In the genomic region with DNA sequence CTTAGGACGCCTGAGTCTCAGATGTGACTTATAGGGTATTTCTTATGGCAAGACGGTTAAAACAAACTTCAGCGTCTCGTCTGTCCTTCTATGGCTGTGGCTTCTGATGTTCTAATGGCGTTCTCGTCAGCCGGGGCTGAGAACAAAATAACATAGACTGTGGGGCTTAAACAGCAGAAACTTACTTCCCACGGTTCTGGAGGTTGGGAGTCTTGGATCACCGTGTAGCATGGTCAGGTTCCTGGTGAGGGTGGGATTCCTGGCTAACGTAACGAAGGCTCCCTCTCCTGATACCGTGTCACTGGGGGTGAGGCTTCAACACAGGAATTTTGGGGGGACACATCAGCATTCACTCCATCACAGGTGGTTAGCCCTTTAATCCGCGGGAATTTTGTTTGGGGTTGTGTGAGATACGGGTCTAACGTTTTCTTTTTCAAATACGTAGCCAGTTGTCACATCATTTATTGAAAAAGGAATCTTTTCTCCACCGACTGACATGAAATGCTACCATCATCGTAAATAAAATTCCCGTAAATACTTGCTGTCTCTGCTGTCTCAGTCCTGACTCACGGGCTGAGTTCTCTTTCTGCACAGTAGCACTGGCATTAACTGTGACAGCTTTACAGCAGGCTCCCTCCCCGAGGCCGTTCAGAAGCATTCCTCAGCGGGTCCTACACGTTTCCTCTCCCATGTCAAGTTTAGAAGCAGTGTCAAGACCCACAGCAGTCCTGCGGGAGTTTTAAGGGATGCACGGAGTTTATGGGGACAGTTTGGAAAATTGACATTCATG, we compare ENCODE assay signal across 10 cellular contexts. TPM values are rescaled to one million over a fixed set of nuclear protein-coding genes. Genes with fewer than 3 reads are reported as not detected.
A peak's percentile ranks its signal among the peaks of the same experiment; 100 is the strongest.
DNase-seq lines count a peak whose midpoint lies in the region; ATAC-seq and FAIRE-seq lines count a peak whose summit lies in the region.
"Had no signal": no experiment of that assay in that cellular context is flagged by ENCODE, and none has a peak within 500 bp of the region (broad histone marks: within the 10 kb centered on the region; RNA-seq: fewer than 3 reads in every experiment).

No MANE protein-coding gene starts in this region.

- H3K4me2 ChIP-seq in skeletal muscle satellite cell (ENCODE audit: low read length) = peak overlapping the region; percentile 32
- H3K4me2 ChIP-seq: PC-9 had no signal

- H3K4me3 ChIP-seq in adipocyte (ENCODE audit: low read length) (no peak overlapping the region), skeletal muscle satellite cell (ENCODE audit: low read length) (no peak overlapping the region)
- H3K4me3 ChIP-seq: PC-9 had no signal

- no peaks in the 10 kb centered on the region for H3K36me3 Mint-ChIP-seq in activated naive CD4-positive, alpha-beta T cell treated with anti-CD3 and anti-CD28 coated beads, Interleukin-2, amount 10 ng/mL, durations not matched to agents 7 days and 5 days

- H3K27me3 Mint-ChIP-seq in activated naive CD4-positive, alpha-beta T cell treated with anti-CD3 and anti-CD28 coated beads, Interleukin-2, amount 10 ng/mL, durations not matched to agents 7 days and 5 days = peaks cover 16% of the 10 kb centered on the region

- H3K9ac ChIP-seq in adipocyte (ENCODE audit: low read length) (no peak overlapping the region), skeletal muscle satellite cell (ENCODE audit: low read depth, low read length) (peak overlapping the region; percentile 87)

- DNase-seq in GM03348 (ENCODE audit: low spot score) (peak; percentile 74), adipocyte (ENCODE audit: low read depth) (peak; percentile 83), hepatic stellate cell (ENCODE audit: low spot score) (peak; percentile 83), urothelium cell line (ENCODE audit: low spot score) (no peak), NOMO-1 (lab: John Stamatoyannopoulos, UW; ENCODE audit: unreplicated experiment in 2 of 2) (no peak)
- no peak for DNase-seq in activated naive CD4-positive, alpha-beta T cell treated with anti-CD3 and anti-CD28 coated beads, Interleukin-2, amount 10 ng/mL, durations not matched to agents 7 days and 5 days
- DNase-seq: KG1, PC-9 had no signal

- no peak overlapping the region for H3K4me3 Mint-ChIP-seq in activated naive CD4-positive, alpha-beta T cell treated with anti-CD3 and anti-CD28 coated beads, Interleukin-2, amount 10 ng/mL, durations not matched to agents 7 days and 5 days

- peaks cover 36% of the 10 kb centered on the region for H3K4me1 ChIP-seq in adipocyte (ENCODE audit: control insufficient read depth, insufficient read depth, low read length)
- peaks cover 51% of the 10 kb centered on the region for H3K4me1 ChIP-seq in skeletal muscle satellite cell (ENCODE audit: control insufficient read depth, insufficient read depth, low read length)

- CTCF ChIA-PET in activated naive CD4-positive, alpha-beta T cell treated with anti-CD3 and anti-CD28 coated beads, Interleukin-2, amount 10 ng/mL, durations not matched to agents 7 days and 5 days (lab: Charles Lee) = no interaction called here

- H3K9me3 ChIP-seq in adipocyte (ENCODE audit: control insufficient read depth, low read length) (no peaks in the 10 kb centered on the region), skeletal muscle satellite cell (replicated peaks; ENCODE audit: low read length) (no peaks in the 10 kb centered on the region)

- no peak for ATAC-seq in GM18909 (IDR thresholded peaks at IDR 0.05; ENCODE audit: poor library complexity, unreplicated experiment)

- no peak overlapping the region for H3K27ac Mint-ChIP-seq in activated naive CD4-positive, alpha-beta T cell treated with anti-CD3 and anti-CD28 coated beads, Interleukin-2, amount 10 ng/mL, durations not matched to agents 7 days and 5 days

- peaks cover 18% of the 10 kb centered on the region for H3K4me1 Mint-ChIP-seq in activated naive CD4-positive, alpha-beta T cell treated with anti-CD3 and anti-CD28 coated beads, Interleukin-2, amount 10 ng/mL, durations not matched to agents 7 days and 5 days

- H3K27me3 ChIP-seq in adipocyte (replicated peaks; ENCODE audit: control insufficient read depth, insufficient read depth, low read length) (no peaks in the 10 kb centered on the region), skeletal muscle satellite cell (ENCODE audit: control insufficient read depth, insufficient read depth, low read length) (no peaks in the 10 kb centered on the region)

- no peak for FAIRE-seq in urothelium cell line (lab: Jason Lieb, UNC)

- H3K36me3 ChIP-seq in adipocyte (ENCODE audit: control insufficient read depth, insufficient read depth, low read length, severe bottlenecking) (no peaks in the 10 kb centered on the region), skeletal muscle satellite cell (ENCODE audit: insufficient read depth, low read length) (no peaks in the 10 kb centered on the region)

- no peaks in the 10 kb centered on the region for H3K9me3 Mint-ChIP-seq in activated naive CD4-positive, alpha-beta T cell treated with anti-CD3 and anti-CD28 coated beads, Interleukin-2, amount 10 ng/mL, durations not matched to agents 7 days and 5 days

RNA-seq across cellular contexts. Expression of gene POFUT2, which starts 8.1 kb away (rescaled TPM):
- total RNA-seq in skeletal muscle satellite cell (2012; rRNA removed) = 16.4 and 18.0 TPM in 2 replicates

Comparison
In these comparisons a context has a peak if more than half of its experiments do, and no peak if none do; other contexts are left out.
1. DNase-seq: peak in GM03348 (single experiment), adipocyte (single experiment) and hepatic stellate cell (single experiment); none in urothelium cell line (single experiment), NOMO-1 (0 of 2) and activated naive CD4-positive, alpha-beta T cell treated with anti-CD3 and anti-CD28 coated beads, Interleukin-2, amount 10 ng/mL, durations not matched to agents 7 days and 5 days (single experiment).